In genomic region chr7:2956526-2957368, GRCh38 we compare ENCODE assay signal across 1 cellular context.
TF ChIP-seq lines count a peak whose summit lies in the region.

No MANE protein-coding gene starts in this region.

TF ChIP-seq in K562, 482 proteins besides CTCF, POLR2A, EP300 and RAD21 (continued from another document and continues in another):
- no peak for TF ChIP-seq NR0B1 (IDR thresholded peaks at IDR 0.05; ENCODE audit: partially characterized antibody)
- TF ChIP-seq ATF1 (CRISPR knock-in tag; IDR thresholded peaks at IDR 0.05), result no peak
- TF ChIP-seq ATF1 (tag; IDR thresholded peaks at IDR 0.05), result peak; percentile 75
- TF ChIP-seq NR4A1 (CRISPR knock-in tag; IDR thresholded peaks at IDR 0.05), result no peak
- peak; percentile 99 for TF ChIP-seq NR4A1 (tag; IDR thresholded peaks at IDR 0.05)
- no peak for TF ChIP-seq SRSF7 (optimal IDR thresholded peaks at IDR 0.05; ENCODE audit: low read depth, low read length)
- no peak for TF ChIP-seq ZNF24 (IDR thresholded peaks at IDR 0.05)
- peak; percentile 70 for TF ChIP-seq ETV1 (tag; conservative IDR thresholded peaks at IDR 0.05; ENCODE audit: low read depth)
- no peak for TF ChIP-seq ZZZ3 (IDR thresholded peaks at IDR 0.05)
- no peak; the same call in 1 of the 2 replicates for TF ChIP-seq NCOA6 (IDR thresholded peaks at IDR 0.05)
- TF ChIP-seq ZNF121 (CRISPR knock-in tag; conservative IDR thresholded peaks at IDR 0.05), result no peak
- no peak for TF ChIP-seq ZNF740 (CRISPR knock-in tag; IDR thresholded peaks at IDR 0.05)
- TF ChIP-seq ZNF740 (tag; IDR thresholded peaks at IDR 0.05), result peak in 1 of 2 experiments; percentile 81; a peak in 2 of 4 replicates
- TF ChIP-seq CTCFL (IDR thresholded peaks at IDR 0.05; ENCODE audit: borderline replicate concordance, insufficient read depth, low read depth, low read length, poor library complexity, severe bottlenecking), result no peak
- no peak for TF ChIP-seq CBFB (CRISPR knock-in tag; IDR thresholded peaks at IDR 0.05)
- TF ChIP-seq ZBTB40 (IDR thresholded peaks at IDR 0.05), result peak; percentile 55; the same call in 1 of the 2 replicates
- TF ChIP-seq ZBTB40 (CRISPR knock-in tag; IDR thresholded peaks at IDR 0.05), result no peak
- peak; percentile 69; the same call in 1 of the 2 replicates for TF ChIP-seq ZNF584 (CRISPR knock-in tag; IDR thresholded peaks at IDR 0.05; ENCODE audit: low read depth)
- peak; percentile 35 for TF ChIP-seq PKNOX1 (IDR thresholded peaks at IDR 0.05)
- TF ChIP-seq NUFIP1 (IDR thresholded peaks at IDR 0.05; ENCODE audit: partially characterized antibody), result no peak
- TF ChIP-seq KDM1A (IDR thresholded peaks at IDR 0.05), result 0 out of 4 replicates have a peak, but pooled peaks of 1 of the 2 experiments have one; percentile 16
- TF ChIP-seq RNF219 (CRISPR knock-in tag; IDR thresholded peaks at IDR 0.05), result no peak
- TF ChIP-seq PML (IDR thresholded peaks at IDR 0.05; ENCODE audit: low read length), result no peak
- 0 out of 2 replicates have a peak, but pooled peaks have one; percentile 34 for TF ChIP-seq ZNF354B (CRISPR knock-in tag; IDR thresholded peaks at IDR 0.05)
- no peak for TF ChIP-seq ZNF507 (tag; conservative IDR thresholded peaks at IDR 0.05)
- TF ChIP-seq MEIS2 (IDR thresholded peaks at IDR 0.05; ENCODE audit: partially characterized antibody), result peak; percentile 47
- peak; percentile 72 for TF ChIP-seq OTX1 (CRISPR knock-in tag; IDR thresholded peaks at IDR 0.05)
- no peak for TF ChIP-seq MBD2 (IDR thresholded peaks at IDR 0.05; ENCODE audit: borderline replicate concordance, low read depth)
- peak; percentile 76; the same call in 1 of the 2 replicates for TF ChIP-seq ZNF165 (CRISPR knock-in tag; IDR thresholded peaks at IDR 0.05; ENCODE audit: borderline replicate concordance)
- TF ChIP-seq ZNF644 (tag; IDR thresholded peaks at IDR 0.05; ENCODE audit: low read depth), result peak; percentile 81
- TF ChIP-seq MLX (CRISPR knock-in tag; conservative IDR thresholded peaks at IDR 0.05), result no peak
- TF ChIP-seq PCBP1 (IDR thresholded peaks at IDR 0.05; ENCODE audit: low read depth, low read length, poor library complexity, severe bottlenecking), result no peak
- no peak for TF ChIP-seq ZNF174 (CRISPR knock-in tag; IDR thresholded peaks at IDR 0.05)
- no peak for TF ChIP-seq TRIM25 (IDR thresholded peaks at IDR 0.05; ENCODE audit: borderline replicate concordance)
- no peak for TF ChIP-seq SIX5 (IDR thresholded peaks at IDR 0.05; ENCODE audit: borderline replicate concordance in 1 of 2, insufficient read depth in 1 of 2, low read depth in 1 of 2, low read length in 2 of 2)
- TF ChIP-seq MCM7 (IDR thresholded peaks at IDR 0.05), result no peak
- no peak for TF ChIP-seq CHD4 (IDR thresholded peaks at IDR 0.05; ENCODE audit: insufficient read depth, insufficient replicate concordance, low read depth, low read length, poor library complexity, severe bottlenecking)
- TF ChIP-seq ETS2 (tag; IDR thresholded peaks at IDR 0.05; ENCODE audit: borderline replicate concordance, poor library complexity, severe bottlenecking), result no peak
- peak; percentile 72 for TF ChIP-seq JUN (IDR thresholded peaks at IDR 0.05; ENCODE audit: borderline replicate concordance, low read depth, low read length)
- no peak for TF ChIP-seq JUN (CRISPR knock-in tag; IDR thresholded peaks at IDR 0.05; ENCODE audit: borderline replicate concordance)
- peak; percentile 76 for TF ChIP-seq VEZF1 (CRISPR knock-in tag; IDR thresholded peaks at IDR 0.05)
- TF ChIP-seq NCOA2 (IDR thresholded peaks at IDR 0.05; ENCODE audit: partially characterized antibody in 2 of 2), result no peak
